In genomic region chr3:67000006-67000405, GRCh38 we compare ENCODE assay signal across 9 cellular contexts. TPM values are rescaled to one million over a fixed set of nuclear protein-coding genes. Genes with fewer than 3 reads are reported as not detected.
DNase-seq lines count a peak whose midpoint lies in the region; ATAC-seq, FAIRE-seq and TF ChIP-seq lines count a peak whose summit lies in the region.
"Had no signal": no experiment of that assay in that cellular context is flagged by ENCODE, and none has a peak within 500 bp of the region (broad histone marks: within the 10 kb centered on the region; RNA-seq: fewer than 3 reads in every experiment).

No MANE protein-coding gene starts in this region.

- H3K9me3 ChIP-seq in SJCRH30 (replicated peaks), result no peaks in the 10 kb centered on the region
- H3K9me3 ChIP-seq: SJSA1 had no signal

- no peak overlapping the region for H3K27ac ChIP-seq in SJCRH30
- H3K27ac ChIP-seq: SJSA1 had no signal

- no peaks in the 10 kb centered on the region for H3K36me3 ChIP-seq in SJCRH30
- H3K36me3 ChIP-seq: SJSA1 had no signal

- H3K4me1 ChIP-seq in SJCRH30, result no peaks in the 10 kb centered on the region; the same call in 1 of the 2 replicates

- peak; percentile 41 for DNase-seq in M059J (ENCODE audit: low read depth)
- peak; percentile 34 for DNase-seq in fibroblast of villous mesenchyme (ENCODE audit: low read depth)
- no peak for DNase-seq in DMS79 treated with DMSO at 0.1 percent for 48 hours (lab: John Stamatoyannopoulos, UW)
- DNase-seq in NCI-H748 (lab: John Stamatoyannopoulos, UW; ENCODE audit: unreplicated experiment), result no peak
- DNase-seq in SJCRH30, result no peak
- no peak for DNase-seq in urothelium cell line (ENCODE audit: low spot score)

- no peak for TF ChIP-seq CTCF in fibroblast of villous mesenchyme (IDR thresholded peaks at IDR 0.05; ENCODE audit: insufficient read depth, low read depth, low read length)

- H3K27me3 ChIP-seq in SJCRH30, result no peaks in the 10 kb centered on the region
- H3K27me3 ChIP-seq: SJSA1 had no signal

- H3K4me3 ChIP-seq in fibroblast of villous mesenchyme (ENCODE audit: low read depth, low read length), result no peak overlapping the region
- no peak overlapping the region for H3K4me3 ChIP-seq in SJCRH30
- H3K4me3 ChIP-seq: SJSA1 had no signal

- ATAC-seq in GM18502 (IDR thresholded peaks at IDR 0.05; ENCODE audit: poor library complexity, unreplicated experiment) (peak; percentile 60), GM21825 (IDR thresholded peaks at IDR 0.05; ENCODE audit: unreplicated experiment) (peak; percentile 42)

- no peak for FAIRE-seq in urothelium cell line (lab: Jason Lieb, UNC)

RNA-seq across cellular contexts. Expression of gene KBTBD8, which starts 1.9 kb away (rescaled TPM):
- total RNA-seq in M059J (2014; rRNA removed; shearing (Covaris generic)), result 1.0 and 2.9 TPM in 2 replicates
- 3.5 and 4.3 TPM in 2 replicates for total RNA-seq in fibroblast of villous mesenchyme
- 3.2 and 3.7 TPM in 2 replicates for total RNA-seq in SJCRH30 (2014; rRNA removed; shearing (Covaris generic))

Comparison
In these comparisons a context has a peak if more than half of its experiments do, and no peak if none do; other contexts are left out.
1. DNase-seq: peak in M059J (single experiment) and fibroblast of villous mesenchyme (single experiment); none in DMS79 treated with DMSO at 0.1 percent for 48 hours (single experiment), NCI-H748 (single experiment), SJCRH30 (0 of 2) and urothelium cell line (single experiment).